In genomic region chr1:29700522-29700921, GRCh38 we compare ENCODE assay signal across 20 cellular contexts.
"Had no signal": no experiment of that assay in that cellular context is flagged by ENCODE, and none has a peak within 500 bp of the region (broad histone marks: within the 10 kb centered on the region; RNA-seq: fewer than 3 reads in every experiment).

No MANE protein-coding gene starts in this region.

- FAIRE-seq: TTC549 had no signal

- H3K4me3 ChIP-seq: SK-N-MC had no signal

- ATAC-seq: T-cell had no signal

- DNase-seq: activated B cell treated with CpG ODN at 0.5 μM for 24 hours; activated CD4-positive, alpha-beta memory T cell treated with anti-CD3 and anti-CD28 coated beads for 36 hours; activated CD4-positive, alpha-beta T cell treated with anti-CD3 and anti-CD28 coated beads for 1 hour; activated CD4-positive, alpha-beta T cell treated with anti-CD3 and anti-CD28 coated beads, Interleukin-2, amount 10 ng/mL, durations not matched to agents 24 days and 14 days; activated CD8-positive, alpha-beta memory T cell treated with anti-CD3 and anti-CD28 coated beads for 24 hours; activated naive CD4-positive, alpha-beta T cell; activated T-cell treated with anti-CD3 and anti-CD28 coated beads, Interleukin-2, amount 50 U/mL, for 48 hours; aorta; MM.1S; NCI-H1105; NCI-H146; NCI-H187 treated with DMSO at 0.1 percent for 48 hours; NCI-H2081 treated with DMSO at 0.1 percent for 48 hours; NCI-H226; NCI-H526; T-cell; T-helper 2 cell; T1000 had no signal
